1 cellular context compared by ENCODE assay signal in the genomic region with DNA sequence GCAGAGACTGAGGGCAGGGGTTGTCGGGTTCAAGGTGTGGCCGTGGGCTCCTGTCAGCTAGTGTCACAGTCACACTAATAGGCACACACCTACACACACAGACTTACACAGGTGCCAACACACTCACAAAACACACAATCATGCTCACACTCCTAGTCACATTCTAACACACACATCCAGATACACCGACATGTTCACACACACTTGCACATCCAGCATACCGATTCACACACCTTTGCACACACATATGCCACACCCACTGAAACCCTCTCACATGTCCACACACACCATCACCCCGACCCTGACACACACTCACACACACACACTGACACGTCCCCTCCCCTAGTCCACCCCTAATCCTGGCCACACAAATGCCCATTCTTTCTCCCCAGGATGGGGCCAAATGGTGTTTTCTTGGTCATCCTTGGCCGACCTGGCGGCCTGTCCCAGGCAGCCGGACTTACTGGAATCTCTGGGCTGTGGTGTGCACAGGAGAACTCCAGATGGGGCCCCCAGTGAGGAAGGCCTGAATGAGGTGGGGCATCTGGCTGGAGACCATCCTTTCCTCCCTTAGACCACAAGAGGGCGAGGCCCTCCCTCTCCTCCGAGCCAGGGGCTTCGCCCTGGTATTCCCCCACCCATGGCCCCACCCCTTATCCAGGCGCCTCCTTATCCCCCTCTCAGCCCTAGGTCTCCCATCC.
TF ChIP-seq lines count a peak whose summit lies in the region.

No MANE protein-coding gene starts in this region.

TF ChIP-seq in HepG2, 621 proteins besides CTCF, POLR2A, EP300 and RAD21:
- TF ChIP-seq CHCHD3 (CRISPR knock-in tag; IDR thresholded peaks at IDR 0.05), result no peak
- TF ChIP-seq MNT (IDR thresholded peaks at IDR 0.05), result 0 out of 2 replicates have a peak, but pooled peaks have one; percentile 3
- TF ChIP-seq U2AF1 (optimal IDR thresholded peaks at IDR 0.05; ENCODE audit: low read depth, low read length), result no peak
